9 cellular contexts compared by ENCODE assay signal in genomic region chr5:37840036-37840909, GRCh38.
DNase-seq lines count a peak whose midpoint lies in the region; ATAC-seq and TF ChIP-seq lines count a peak whose summit lies in the region.
"Had no signal": no experiment of that assay in that cellular context is flagged by ENCODE, and none has a peak within 500 bp of the region (broad histone marks: within the 10 kb centered on the region; RNA-seq: fewer than 3 reads in every experiment).

GDNF (minus strand) TSS chr5:37840041; CDS start chr5:37834796, 5,245 bp downstream.

- peak within 1 kb of the TSS; percentile 93 for H3K9ac ChIP-seq in muscle layer of colon (ENCODE audit: low read length)

- H3K27ac ChIP-seq in muscle layer of colon (ENCODE audit: low read depth, low read length): peak within 1 kb of the TSS; percentile 94
- H3K27ac ChIP-seq: thyroid gland had no signal

- no peak for TF ChIP-seq CTCF in epithelial cell of esophagus (IDR thresholded peaks at IDR 0.05; ENCODE audit: insufficient read depth, low read depth, low read length, missing control alignments)

- no peaks in the 10 kb centered on the region for H3K36me3 ChIP-seq in muscle layer of colon (ENCODE audit: insufficient read depth, low read length)
- H3K36me3 ChIP-seq: thyroid gland had no signal

- no peaks in the 10 kb centered on the region for H3K9me3 ChIP-seq in muscle layer of colon (ENCODE audit: low read length)
- H3K9me3 ChIP-seq: thyroid gland had no signal

- H3K4me1 ChIP-seq in muscle layer of colon (ENCODE audit: insufficient read depth, low read length): peaks cover 18% of the 10 kb centered on the region

- ATAC-seq in HG02973 (IDR thresholded peaks at IDR 0.05; ENCODE audit: unreplicated experiment): no peak

- H3K27me3 ChIP-seq in muscle layer of colon (ENCODE audit: control insufficient read depth in 1 of 2, insufficient read depth in 2 of 2, low read length in 2 of 2): no peaks in the 10 kb centered on the region

- peak; percentile 43 to 72 for DNase-seq in NCI-H524 (lab: John Stamatoyannopoulos, UW)
- no peak for DNase-seq in NCI-H524 treated with DMSO at 0.1 percent for 48 hours (lab: John Stamatoyannopoulos, UW)
- peak; percentile 84 for DNase-seq in NCI-H69 (lab: John Stamatoyannopoulos, UW)
- DNase-seq in epithelial cell of esophagus (ENCODE audit: low read depth): peak; percentile 25
- DNase-seq in NCI-H1436 (lab: John Stamatoyannopoulos, UW): no peak
- no peak for DNase-seq in stimulated activated CD4-positive, alpha-beta T cell treated with anti-CD3 and anti-CD28 coated beads, Interleukin-12 subunit alpha, Interleukin-12 subunit beta, amount 100 ng/mL, for 4 hours

- peak within 1 kb of the TSS; percentile 27 for H3K4me3 ChIP-seq in epithelial cell of esophagus (ENCODE audit: low read length)
- peak within 1 kb of the TSS; percentile 87 for H3K4me3 ChIP-seq in muscle layer of colon (ENCODE audit: low read depth in 1 of 2, low read length in 2 of 2)

Comparison
In these comparisons a context has a peak if more than half of its experiments do, and no peak if none do; other contexts are left out.
1. DNase-seq: peak in NCI-H524 (2 of 2), NCI-H69 (single experiment) and epithelial cell of esophagus (single experiment); none in NCI-H524 treated with DMSO at 0.1 percent for 48 hours (single experiment), NCI-H1436 (single experiment) and stimulated activated CD4-positive, alpha-beta T cell treated with anti-CD3 and anti-CD28 coated beads, Interleukin-12 subunit alpha, Interleukin-12 subunit beta, amount 100 ng/mL, for 4 hours (single experiment).